ENCODE assay signal across 17 cellular contexts in the genomic region with DNA sequence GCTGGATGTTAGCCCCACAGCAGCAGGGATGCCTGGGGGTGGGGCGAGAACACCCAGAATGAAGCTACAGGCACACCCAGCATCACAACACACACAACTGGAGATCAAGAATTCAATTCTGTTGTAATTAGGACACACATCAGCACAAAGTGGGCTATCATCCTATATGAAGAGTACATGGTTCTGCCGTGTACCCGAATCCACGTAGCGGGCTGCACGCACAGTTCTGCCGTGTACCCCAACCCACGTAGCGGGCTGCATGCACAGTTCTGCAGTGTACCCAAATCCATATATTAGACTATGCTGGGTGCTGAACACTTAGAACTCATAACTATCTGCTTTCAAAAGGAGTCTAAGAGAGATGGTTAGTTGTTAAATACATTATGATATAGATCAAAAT.
A peak's percentile ranks its signal among the peaks of the same experiment; 100 is the strongest.
DNase-seq lines count a peak whose midpoint lies in the region; TF ChIP-seq lines count a peak whose summit lies in the region.
"Had no signal": no experiment of that assay in that cellular context is flagged by ENCODE, and none has a peak within 500 bp of the region (broad histone marks: within the 10 kb centered on the region; RNA-seq: fewer than 3 reads in every experiment).

No MANE protein-coding gene starts in this region.

- H3K4me1 Mint-ChIP-seq in endodermal cell: no peaks in the 10 kb centered on the region

- 96 to 100% methylated on average over 1 to 9 of the region's 9 CpGs for WGBS in endodermal cell (ENCODE audit: insufficient coverage in 1 of 2, insufficient read length in 1 of 2), 2 experiments
- 96 to 98% methylated on average over 8 to 9 of the region's 9 CpGs for WGBS in thyroid gland, 2 donors
- 97% methylated on average over 9 of the region's 9 CpGs for WGBS in prostate gland

- no peak overlapping the region for H3K27ac ChIP-seq in endodermal cell (ENCODE audit: low read depth, low read length)
- H3K27ac ChIP-seq in parathyroid adenoma: peak overlapping the region; percentile 83
- peak overlapping the region in 2 of 3 donors; percentile 78 to 81 for H3K27ac ChIP-seq in thyroid gland
- no peak overlapping the region for H3K27ac ChIP-seq in prostate gland
- H3K27ac ChIP-seq: 22Rv1, BLaER1, HL-60 had no signal

- H3K79me2 ChIP-seq in parathyroid adenoma: peaks cover 27% of the 10 kb centered on the region

- H2AFZ ChIP-seq in parathyroid adenoma: no peak overlapping the region

- peak; percentile 18 for DNase-seq in activated CD8-positive, alpha-beta memory T cell treated with anti-CD3 and anti-CD28 coated beads, Interleukin-2, amount 50 U/mL, for 48 hours
- DNase-seq in activated CD8-positive, alpha-beta memory T cell treated with anti-CD3 and anti-CD28 coated beads for 24 hours: no peak
- DNase-seq in endodermal cell (peak; percentile 7), thyroid gland (no peak), AG20443 (ENCODE audit: low spot score) (no peak), prostate gland (ENCODE audit: low spot score) (no peak), NCI-H774 (lab: John Stamatoyannopoulos, UW) (no peak)
- DNase-seq: AML-193; Caco-2; CD8-positive, alpha-beta memory T cell; GF-D8; HCEC 1CT; HFFc6 had no signal

- H3K4me3 ChIP-seq in endodermal cell (ENCODE audit: low read length) (no peak overlapping the region), parathyroid adenoma (ENCODE audit: low read depth, low read length) (no peak overlapping the region), thyroid gland (replicated peaks in 1 of 3) (no peak overlapping the region), prostate gland (no peak overlapping the region)
- H3K4me3 ChIP-seq: BLaER1 had no signal

- TF ChIP-seq POLR2A in thyroid gland (IDR thresholded peaks at IDR 0.05) (no peak), prostate gland (IDR thresholded peaks at IDR 0.05) (no peak)

- H3K4me1 ChIP-seq in endodermal cell (ENCODE audit: control insufficient read depth, insufficient read depth, low read length) (no peaks in the 10 kb centered on the region), parathyroid adenoma (peaks cover 42% of the 10 kb centered on the region), thyroid gland (peaks cover 29 to 34% of the 10 kb centered on the region in 2 donors), prostate gland (replicated peaks) (no peaks in the 10 kb centered on the region)
- H3K4me1 ChIP-seq: BLaER1, Caco-2 had no signal

- H3K36me3 Mint-ChIP-seq in endodermal cell (ENCODE audit: low read depth): peaks cover 17% of the 10 kb centered on the region

- no peak overlapping the region for H3K27ac Mint-ChIP-seq in endodermal cell
- H3K27ac Mint-ChIP-seq: CD8-positive, alpha-beta memory T cell; HFFc6 had no signal

- intact Hi-C loops in thyroid gland (cut with DNase I): no loop called here
- intact Hi-C loops in prostate gland (cut with DNase I): no loop called here

- H3K27me3 ChIP-seq in endodermal cell (ENCODE audit: control insufficient read depth, insufficient read depth, low read length, poor library complexity, severe bottlenecking) (no peaks in the 10 kb centered on the region), parathyroid adenoma (ENCODE audit: control insufficient read depth, insufficient read depth, low read length) (no peaks in the 10 kb centered on the region), thyroid gland (no peaks in the 10 kb centered on the region), prostate gland (replicated peaks; ENCODE audit: insufficient read depth) (no peaks in the 10 kb centered on the region)
- H3K27me3 ChIP-seq: BLaER1 had no signal

- H3K9ac ChIP-seq in endodermal cell (ENCODE audit: extremely low read depth, low read length, poor library complexity, severe bottlenecking) (no peak overlapping the region), parathyroid adenoma (no peak overlapping the region)
- H3K9ac ChIP-seq: BLaER1 had no signal

- H3K27me3 Mint-ChIP-seq in endodermal cell (ENCODE audit: insufficient read depth): no peaks in the 10 kb centered on the region
- H3K27me3 Mint-ChIP-seq: CD8-positive, alpha-beta memory T cell had no signal

- H3K9me3 Mint-ChIP-seq in endodermal cell: peaks cover 8% of the 10 kb centered on the region
- H3K9me3 Mint-ChIP-seq: CD8-positive, alpha-beta memory T cell had no signal

- no peak overlapping the region for H3K4me2 ChIP-seq in parathyroid adenoma (ENCODE audit: low read length)
- H3K4me2 ChIP-seq: BLaER1 had no signal

- TF ChIP-seq CTCF in endodermal cell (conservative IDR thresholded peaks at IDR 0.05) (no peak), parathyroid adenoma (IDR thresholded peaks at IDR 0.05) (no peak), thyroid gland (IDR thresholded peaks at IDR 0.05) (no peak), prostate gland (IDR thresholded peaks at IDR 0.05) (no peak)

- H3K36me3 ChIP-seq in endodermal cell (ENCODE audit: control insufficient read depth, insufficient read depth, low read length) (no peaks in the 10 kb centered on the region), parathyroid adenoma (ENCODE audit: control insufficient read depth, insufficient read depth, low read length) (no peaks in the 10 kb centered on the region), thyroid gland (no peaks in the 10 kb centered on the region), prostate gland (no peaks in the 10 kb centered on the region)

- H3K9me3 ChIP-seq in endodermal cell (ENCODE audit: control insufficient read depth, low read length) (no peaks in the 10 kb centered on the region), parathyroid adenoma (ENCODE audit: control insufficient read depth, low read length) (no peaks in the 10 kb centered on the region), thyroid gland (no peaks in the 10 kb centered on the region), prostate gland (no peaks in the 10 kb centered on the region)
- H3K9me3 ChIP-seq: Caco-2 had no signal

- no peak overlapping the region for H3K4me3 Mint-ChIP-seq in endodermal cell
- H3K4me3 Mint-ChIP-seq: CD8-positive, alpha-beta memory T cell; HFFc6 had no signal

Comparison
In these comparisons a context has a peak if more than half of its experiments do, and no peak if none do; other contexts are left out.
1. DNase-seq: peak in activated CD8-positive, alpha-beta memory T cell treated with anti-CD3 and anti-CD28 coated beads, Interleukin-2, amount 50 U/mL, for 48 hours (single experiment) and endodermal cell (single experiment); none in activated CD8-positive, alpha-beta memory T cell treated with anti-CD3 and anti-CD28 coated beads for 24 hours (single experiment), thyroid gland (0 of 2), AG20443 (single experiment), prostate gland (single experiment) and NCI-H774 (single experiment).
2. H3K27ac ChIP-seq: peak in parathyroid adenoma (single experiment) and thyroid gland (2 of 3); none in endodermal cell (single experiment) and prostate gland (0 of 2).